ENCODE assay signal across 15 cellular contexts in genomic region chr5:145473032-145473642, GRCh38.
"Had no signal": no experiment of that assay in that cellular context is flagged by ENCODE, and none has a peak within 500 bp of the region (broad histone marks: within the 10 kb centered on the region; RNA-seq: fewer than 3 reads in every experiment).

No MANE protein-coding gene starts in this region.

- H2AFZ ChIP-seq: hepatocyte had no signal

- H3K4me2 ChIP-seq: hepatocyte had no signal

- H3K27me3 ChIP-seq: hepatocyte had no signal

- ATAC-seq: activated T-helper 17 cell treated with anti-CD3 and anti-CD28 coated beads, Interleukin-2, amount 50 U/mL, for 72 hours; sciatic nerve; T-cell had no signal

- H3K4me3 ChIP-seq: hepatocyte had no signal

- DNase-seq: activated CD4-positive, alpha-beta T cell treated with anti-CD3 and anti-CD28 coated beads, Interleukin-2, amount 50 U/mL, for 1 hour; activated CD4-positive, CD25-positive, alpha-beta regulatory T cell; activated naive CD4-positive, alpha-beta T cell treated with anti-CD3 and anti-CD28 coated beads for 36 hours; activated T-cell treated with anti-CD3 and anti-CD28 coated beads for 4 hours; central memory CD4-positive, alpha-beta T cell; cortex of kidney; effector memory CD4-positive, alpha-beta T cell; naive B cell; stimulated activated CD4-positive, alpha-beta T cell treated with anti-CD3 and anti-CD28 coated beads, Interleukin-12 subunit alpha, Interleukin-12 subunit beta, amount 100 ng/mL, for 4 hours; stimulated activated naive CD4-positive, alpha-beta T cell; substantia nigra; T-cell had no signal
